In genomic region chr19:33054623-33055022, GRCh38 we compare ENCODE assay signal across 20 cellular contexts. TPM values are rescaled to one million over a fixed set of nuclear protein-coding genes. Genes with fewer than 3 reads are reported as not detected.
DNase-seq lines count a peak whose midpoint lies in the region; FAIRE-seq and TF ChIP-seq lines count a peak whose summit lies in the region.
"Had no signal": no experiment of that assay in that cellular context is flagged by ENCODE, and none has a peak within 500 bp of the region (broad histone marks: within the 10 kb centered on the region; RNA-seq: fewer than 3 reads in every experiment).

No MANE protein-coding gene starts in this region.

- peak overlapping the region; percentile 68 for H3K4me2 ChIP-seq in PC-9
- H3K4me2 ChIP-seq: KMS-11 had no signal

- H3F3A ChIP-seq in PC-9 (ENCODE audit: insufficient read depth, low read depth) = peaks cover 80% of the 10 kb centered on the region

- no peak overlapping the region for H3K27ac Mint-ChIP-seq in chondrocyte (ENCODE audit: unreplicated experiment)
- H3K27ac Mint-ChIP-seq: activated T-cell treated with anti-CD3 and anti-CD28 coated beads, Interleukin-2, amount 50 U/mL, for 24 hours; CD4-positive, CD25-positive, alpha-beta regulatory T cell had no signal

- no peak overlapping the region for H3K9ac ChIP-seq in kidney (ENCODE audit: low read length in 2 of 2)
- H3K9ac ChIP-seq: KMS-11 had no signal

- H3K79me2 ChIP-seq in PC-9 (ENCODE audit: low read depth) = peaks cover 91% of the 10 kb centered on the region

- DNase-seq in DMS53 (lab: John Stamatoyannopoulos, UW) (peak; percentile 62), DMS53 treated with DMSO at 0.1 percent for 48 hours (lab: John Stamatoyannopoulos, UW; ENCODE audit: unreplicated experiment) (no peak), PC-9 (peak; percentile 97 to 98), kidney (peak; percentile 93), suprapubic skin (ENCODE audit: low spot score in 2 of 2) (peak; percentile 84 to 91), NCI-H146 treated with DMSO at 0.1 percent for 48 hours (lab: John Stamatoyannopoulos, UW; ENCODE audit: unreplicated experiment) (no peak), chondrocyte (ENCODE audit: low spot score) (no peak)
- no peak for DNase-seq in stimulated activated CD4-positive, alpha-beta T cell treated with anti-CD3 and anti-CD28 coated beads, Interleukin-2, amount 100 ng/mL, for 48 hours
- DNase-seq: 8988T; activated CD4-positive, alpha-beta T cell treated with anti-CD3 and anti-CD28 coated beads for 4 hours; activated T-cell treated with anti-CD3 and anti-CD28 coated beads, Interleukin-2, amount 50 U/mL, for 24 hours; CD4-positive, CD25-positive, alpha-beta regulatory T cell; central memory CD4-positive, alpha-beta T cell; NCI-H146; NCI-H774; nucleus accumbens; Right ventricle myocardium superior had no signal

- POLR2A ChIA-PET in PC-9 (lab: Charles Lee; ENCODE audit: unreplicated experiment) = interaction anchor here (0.7 kb wide), 1 partner anchor 13 kb away, joined by 20 read pairs; no protein-coding TSS in a partner anchor

- H3K27me3 Mint-ChIP-seq in chondrocyte (ENCODE audit: low read depth) = no peaks in the 10 kb centered on the region

- H2AFZ ChIP-seq in PC-9 = no peak overlapping the region

- H3K4me3 ChIP-seq in PC-9 = no peak overlapping the region
- no peak overlapping the region for H3K4me3 ChIP-seq in kidney (ENCODE audit: low read length in 2 of 2)
- H3K4me3 ChIP-seq in suprapubic skin = no peak overlapping the region
- H3K4me3 ChIP-seq: skin epidermis had no signal

- H3K36me3 ChIP-seq in PC-9 (ENCODE audit: low read depth) (peaks cover 27% of the 10 kb centered on the region), kidney (ENCODE audit: control insufficient read depth in 1 of 2, insufficient read depth in 2 of 2, low read length in 2 of 2) (no peaks in the 10 kb centered on the region), suprapubic skin (no peaks in the 10 kb centered on the region)

- no peaks in the 10 kb centered on the region for H3K36me3 Mint-ChIP-seq in chondrocyte (ENCODE audit: low read depth)
- H3K36me3 Mint-ChIP-seq: CD4-positive, CD25-positive, alpha-beta regulatory T cell had no signal

- H3K9me2 ChIP-seq in PC-9 (ENCODE audit: insufficient read depth) = no peaks in the 10 kb centered on the region

- BruUV-seq in PC-9 (replicated peaks; lab: Mats Ljungman, UMichigan) = no TSS peak

- H3K27me3 ChIP-seq in PC-9 (ENCODE audit: insufficient read depth, low read depth) (no peaks in the 10 kb centered on the region), suprapubic skin (no peaks in the 10 kb centered on the region)

- intact Hi-C loops in PC-9 (cut with micrococcal nuclease; ENCODE audit: unreplicated experiment) (loop anchor here (1.0 to 10.0 kb wide), 6 partner anchors 13 to 120 kb away; no protein-coding TSS in a partner anchor), kidney (cut with DNase I) (no loop called here)

- no peak for TF ChIP-seq CTCF in PC-9 (conservative IDR thresholded peaks at IDR 0.05)
- TF ChIP-seq CTCF in kidney (IDR thresholded peaks at IDR 0.05; ENCODE audit: borderline replicate concordance, extremely low read depth, insufficient read depth) = no peak
- no peak for TF ChIP-seq CTCF in suprapubic skin (IDR thresholded peaks at IDR 0.05)
- TF ChIP-seq CTCF in chondrocyte (IDR thresholded peaks at IDR 0.05) = no peak

- H3K4me1 Mint-ChIP-seq in chondrocyte (ENCODE audit: low read depth) = no peaks in the 10 kb centered on the region
- H3K4me1 Mint-ChIP-seq: CD4-positive, CD25-positive, alpha-beta regulatory T cell had no signal

- H3K9me3 ChIP-seq in PC-9 (ENCODE audit: insufficient read depth, low read depth) (no peaks in the 10 kb centered on the region), kidney (ENCODE audit: control insufficient read depth in 1 of 2, low read length in 2 of 2) (no peaks in the 10 kb centered on the region), suprapubic skin (no peaks in the 10 kb centered on the region)

- H3K9me3 Mint-ChIP-seq in chondrocyte (ENCODE audit: low read depth) = no peaks in the 10 kb centered on the region
- H3K9me3 Mint-ChIP-seq: activated T-cell treated with anti-CD3 and anti-CD28 coated beads, Interleukin-2, amount 50 U/mL, for 24 hours; CD4-positive, CD25-positive, alpha-beta regulatory T cell had no signal

- H4K20me1 ChIP-seq in PC-9 (ENCODE audit: insufficient read depth) = peaks cover 4% of the 10 kb centered on the region

- peaks cover 76% of the 10 kb centered on the region for H3K4me1 ChIP-seq in PC-9 (replicated peaks; ENCODE audit: insufficient read depth)
- peaks cover 0 to 10% of the 10 kb centered on the region in 2 donors for H3K4me1 ChIP-seq in kidney (ENCODE audit: control insufficient read depth in 1 of 2, insufficient read depth in 1 of 2, low read depth in 1 of 2, low read length in 2 of 2)
- peaks cover 4% of the 10 kb centered on the region for H3K4me1 ChIP-seq in suprapubic skin

- TF ChIP-seq EP300 in suprapubic skin (IDR thresholded peaks at IDR 0.05) = no peak

- no peak overlapping the region for H3K4me3 Mint-ChIP-seq in chondrocyte (ENCODE audit: unreplicated experiment)
- H3K4me3 Mint-ChIP-seq: activated T-cell treated with anti-CD3 and anti-CD28 coated beads, Interleukin-2, amount 50 U/mL, for 24 hours; CD4-positive, CD25-positive, alpha-beta regulatory T cell had no signal

- no peak for TF ChIP-seq POLR2A in suprapubic skin (IDR thresholded peaks at IDR 0.05)

- FAIRE-seq in kidney (lab: Jason Lieb, UNC) = no peak
- FAIRE-seq: frontal cortex had no signal

- WGBS in suprapubic skin = 56% methylated on average over 3 of the region's 8 CpGs

- CTCF ChIA-PET in PC-9 (lab: Charles Lee) = no interaction called here

- peak overlapping the region; percentile 98 for H3K27ac ChIP-seq in PC-9
- H3K27ac ChIP-seq in kidney (ENCODE audit: low read depth in 2 of 2, low read length in 2 of 2) = peak overlapping the region; percentile 18 to 81
- no peak overlapping the region for H3K27ac ChIP-seq in suprapubic skin
- H3K27ac ChIP-seq: KMS-11, skin epidermis had no signal

RNA-seq across cellular contexts. Expression of gene RHPN2, which starts 10.1 kb away (rescaled TPM):
- 21.3 and 28.5 TPM in 2 replicates for total RNA-seq in PC-9 (2021)
- 50.3 TPM for total RNA-seq in kidney
- polyA plus RNA-seq in kidney (ENCODE audit: insufficient read depth, low read depth, low replicate concordance) = 13.5 TPM
- 10 to 100 TPM in 3 of 4 donors, 1 to 10 TPM in 1; 7.8 to 39.7 (median 18.5) TPM for total RNA-seq in suprapubic skin
- total RNA-seq in chondrocyte = 5.4 to 8.5 TPM (median 6.5 TPM) in 3 replicates

RNA-seq across cellular contexts. Expression of gene GPATCH1, which starts 26.4 kb away (rescaled TPM):
- total RNA-seq in PC-9 (2021) (11.0 and 12.4 TPM in 2 replicates), kidney (9.1 TPM), suprapubic skin (10 to 100 TPM in 3 of 4 donors, 1 to 10 TPM in 1; 8.0 to 29.3 (median 14.3) TPM), chondrocyte (6.3 to 8.7 TPM (median 7.1 TPM) in 3 replicates)
- 4.3 TPM for polyA plus RNA-seq in kidney (ENCODE audit: insufficient read depth, low read depth, low replicate concordance)

Comparison
In these comparisons a context has a peak if more than half of its experiments do, and no peak if none do; other contexts are left out.
1. DNase-seq: peak in DMS53 (single experiment), PC-9 (2 of 2), kidney (single experiment) and suprapubic skin (2 of 2); none in DMS53 treated with DMSO at 0.1 percent for 48 hours (single experiment), NCI-H146 treated with DMSO at 0.1 percent for 48 hours (single experiment), chondrocyte (single experiment) and stimulated activated CD4-positive, alpha-beta T cell treated with anti-CD3 and anti-CD28 coated beads, Interleukin-2, amount 100 ng/mL, for 48 hours (0 of 2).